ENCODE assay signal across 20 cellular contexts in genomic region chr3:123410149-123410515, GRCh38. TPM values are rescaled to one million over a fixed set of nuclear protein-coding genes. Genes with fewer than 3 reads are reported as not detected.
DNase-seq lines count a peak whose midpoint lies in the region; ATAC-seq and TF ChIP-seq lines count a peak whose summit lies in the region.
"Had no signal": no experiment of that assay in that cellular context is flagged by ENCODE, and none has a peak within 500 bp of the region (broad histone marks: within the 10 kb centered on the region; RNA-seq: fewer than 3 reads in every experiment).

No MANE protein-coding gene starts in this region.

- CTCF ChIA-PET in A673 (lab: Charles Lee), result no interaction called here

- TF ChIP-seq POLR2A in prostate gland (IDR thresholded peaks at IDR 0.05), result no peak

- no peak for TF ChIP-seq CTCF in A673 (conservative IDR thresholded peaks at IDR 0.05; ENCODE audit: low read depth, low read length)
- no peak for TF ChIP-seq CTCF in VCaP (conservative IDR thresholded peaks at IDR 0.05)
- TF ChIP-seq CTCF in prostate gland (IDR thresholded peaks at IDR 0.05), result no peak
- TF ChIP-seq CTCF in GM10266 (IDR thresholded peaks at IDR 0.05; ENCODE audit: control insufficient read depth, insufficient read depth, low read depth, missing control alignments), result no peak

- 56% methylated on average over 1 of the region's 1 CpG for WGBS in right cardiac atrium
- WGBS in prostate gland, result 71% methylated on average over 1 of the region's 1 CpG

- ATAC-seq in right cardiac atrium, result no peak

- intact Hi-C loops in A673 (cut with micrococcal nuclease; ENCODE audit: unreplicated experiment) (no loop called here), right cardiac atrium (cut with DNase I) (no loop called here), prostate gland (cut with DNase I) (loop anchor here (5.0 kb wide), 1 partner anchor 37 kb away; the partner anchor contains the start of gene ADCY5)

- H3K9me3 ChIP-seq in A673 (ENCODE audit: low read depth, low read length, poor library complexity, severe bottlenecking), result no peaks in the 10 kb centered on the region
- H3K9me3 ChIP-seq in right cardiac atrium (ENCODE audit: control insufficient read depth, low read length), result no peaks in the 10 kb centered on the region
- H3K9me3 ChIP-seq in prostate gland, result no peaks in the 10 kb centered on the region
- H3K9me3 ChIP-seq: neutrophil had no signal

- H3K4me1 ChIP-seq in A673 (ENCODE audit: insufficient read depth, low read length, poor library complexity, severe bottlenecking) (no peaks in the 10 kb centered on the region), right cardiac atrium (ENCODE audit: control insufficient read depth, insufficient read depth, low read length) (peaks cover 25% of the 10 kb centered on the region), prostate gland (replicated peaks) (peaks cover 2% of the 10 kb centered on the region)

- peak; percentile 15 for DNase-seq in A673 (ENCODE audit: low spot score)
- no peak for DNase-seq in right cardiac atrium
- no peak for DNase-seq in prostate gland (ENCODE audit: low spot score)
- DNase-seq in nucleus accumbens (lab: John Stamatoyannopoulos, UW), result no peak
- DNase-seq in globus pallidus (ENCODE audit: low spot score), result no peak
- no peak for DNase-seq in GM10266 (ENCODE audit: extremely low spot score)
- no peak for DNase-seq in T1000 (lab: John Stamatoyannopoulos, UW)
- DNase-seq: activated CD4-positive, alpha-beta T cell treated with anti-CD3 and anti-CD28 coated beads, Interleukin-2, amount 10 ng/mL, durations not matched to agents 24 days and 14 days; brain microvascular endothelial cell; DND-41; foreskin melanocyte; KBM-7; NCI-H187; NCI-H345; SIG-M5 had no signal

- H3K27me3 ChIP-seq in A673 (replicated peaks; ENCODE audit: insufficient read depth, low read depth, low read length, poor library complexity), result no peaks in the 10 kb centered on the region
- no peaks in the 10 kb centered on the region for H3K27me3 ChIP-seq in right cardiac atrium (ENCODE audit: control insufficient read depth, insufficient read depth)
- no peaks in the 10 kb centered on the region for H3K27me3 ChIP-seq in prostate gland (replicated peaks; ENCODE audit: insufficient read depth)

- no TSS peak for BruUV-seq in A673 (replicated peaks; lab: Mats Ljungman, UMichigan)

- no peak overlapping the region for H3K4me3 ChIP-seq in A673 (ENCODE audit: low read depth, low read length, poor library complexity, severe bottlenecking)
- no peak overlapping the region for H3K4me3 ChIP-seq in right cardiac atrium (ENCODE audit: low read length)
- no peak overlapping the region for H3K4me3 ChIP-seq in prostate gland

- no peak overlapping the region for H3K27ac ChIP-seq in A673 (ENCODE audit: low read depth, low read length, poor library complexity, severe bottlenecking)
- H3K27ac ChIP-seq in VCaP, result peak overlapping the region; percentile 38; the same call in 1 of the 2 replicates
- H3K27ac ChIP-seq in right cardiac atrium (ENCODE audit: low read length), result peak overlapping the region; percentile 32
- H3K27ac ChIP-seq in prostate gland, result peak overlapping the region; percentile 47 to 74
- H3K27ac ChIP-seq: brain microvascular endothelial cell, epithelial cell of prostate, neutrophil had no signal

- no peaks in the 10 kb centered on the region for H3K36me3 ChIP-seq in A673 (ENCODE audit: insufficient read depth, low read length, poor library complexity, severe bottlenecking)
- H3K36me3 ChIP-seq in prostate gland, result no peaks in the 10 kb centered on the region
- H3K36me3 ChIP-seq: brain microvascular endothelial cell, neutrophil had no signal

- POLR2A ChIA-PET in A673 (lab: Charles Lee; ENCODE audit: low non-redundant PET), result interaction anchor here (0.6 kb wide), 1 partner anchor 34 kb away, joined by 5 read pairs; no protein-coding TSS in a partner anchor

RNA-seq across cellular contexts. Expression of gene ADCY5, which starts 38.8 kb away (rescaled TPM):
- total RNA-seq in A673 (2021), result 0.21 and 0.22 TPM in 2 replicates
- 100 to 1,000 TPM; 125 to 220 (median 210) TPM for total RNA-seq in right cardiac atrium
- polyA plus RNA-seq in right cardiac atrium, result 90.4 TPM
- 10 to 100 TPM; 12.9 to 69.6 TPM for total RNA-seq in prostate gland
- total RNA-seq: activated CD4-positive, alpha-beta T cell treated with anti-CD3 and anti-CD28 coated beads, Interleukin-2, amount 10 ng/mL, durations not matched to agents 24 days and 14 days; activated T-helper 2 cell treated with anti-CD3 and anti-CD28 coated beads, Interferon-gamma antibody, Interleukin-2, Interleukin-4, amounts not matched to agents 10 μg/mL and 5 μg/mL and 100 μg/mL, durations not matched to agents 14 hours and 24 hours and 36 hours; T-helper 1 cell treated with Interleukin-12 subunit alpha and Interleukin-12 subunit beta and Interleukin-4 antibody, amounts not matched to agents 30 ng/mL and 1 ng/mL, for 36 hours had no signal

Comparison
In these comparisons a context has a peak if more than half of its experiments do, and no peak if none do; other contexts are left out.
1. RNA of gene ADCY5, which starts 38.8 kb away (total RNA-seq): 125 to 220 TPM in right cardiac atrium and 12.9 to 69.6 TPM in prostate gland; 0.21 to 0.22 TPM in A673; every median in the first group is over 10 times any median in the second.